8 cellular contexts compared by ENCODE assay signal in genomic region chr1:83999316-83999819, GRCh38. TPM values are rescaled to one million over a fixed set of nuclear protein-coding genes. Genes with fewer than 3 reads are reported as not detected.
DNase-seq lines count a peak whose midpoint lies in the region; ATAC-seq, FAIRE-seq and TF ChIP-seq lines count a peak whose summit lies in the region.

No MANE protein-coding gene starts in this region.

- no peaks in the 10 kb centered on the region for H3K79me1 ChIP-seq in H9 (ENCODE audit: insufficient read depth, low read depth, low read length, poor library complexity, severe bottlenecking)

- no peak overlapping the region for H4K5ac ChIP-seq in H9 (ENCODE audit: insufficient read length, low read depth, low read length)

- no peaks in the 10 kb centered on the region for H3K36me3 ChIP-seq in bronchial epithelial cell (ENCODE audit: control insufficient read depth, insufficient read depth, low read length)

- peaks cover 14% of the 10 kb centered on the region for H3K4me1 Mint-ChIP-seq in activated T-cell treated with anti-CD3 and anti-CD28 coated beads, Interleukin-2, amount 50 U/mL, for 4 hours (ENCODE audit: low read depth)
- peaks cover 10% of the 10 kb centered on the region in 2 experiments for H3K4me1 Mint-ChIP-seq in H9

- no peak overlapping the region for H3K23ac ChIP-seq in H9 (ENCODE audit: insufficient read length, low read depth, low read length)

- peak overlapping the region; percentile 78 for H2AFZ ChIP-seq in H9 (ENCODE audit: low read length)

- H3K9me3 ChIP-seq in H9 (ENCODE audit: control insufficient read depth, low read depth, low read length), result no peaks in the 10 kb centered on the region

- no peaks in the 10 kb centered on the region for H4K20me1 ChIP-seq in H9 (ENCODE audit: control insufficient read depth, insufficient read depth, insufficient read length)

- peaks cover 13% of the 10 kb centered on the region; the same call in 1 of the 2 replicates for H3K27me3 ChIP-seq in H9 (ENCODE audit: insufficient read depth, low read length)
- H3K27me3 ChIP-seq in bronchial epithelial cell (ENCODE audit: control insufficient read depth, insufficient read depth, low read length), result no peaks in the 10 kb centered on the region

- no peak for FAIRE-seq in bronchial epithelial cell (lab: Jason Lieb, UNC)

- H3K56ac ChIP-seq in H9 (ENCODE audit: insufficient read length, low read depth, low read length), result no peak overlapping the region

- H3K27me3 Mint-ChIP-seq in activated T-cell treated with anti-CD3 and anti-CD28 coated beads, Interleukin-2, amount 50 U/mL, for 4 hours (ENCODE audit: low read depth), result peaks cover 66% of the 10 kb centered on the region
- peaks cover 86% of the 10 kb centered on the region for H3K27me3 Mint-ChIP-seq in H9 (ENCODE audit: low read depth)

- H3K4ac ChIP-seq in H9 (ENCODE audit: low read depth, low read length), result no peak overlapping the region

- H3K14ac ChIP-seq in H9 (ENCODE audit: insufficient read depth, low read length), result peak overlapping the region; percentile 96

- H3K4me3 ChIP-seq in bronchial epithelial cell (ENCODE audit: low read depth, low read length), result peak overlapping the region; percentile 80
- peak overlapping the region; percentile 86 for H3K4me3 ChIP-seq in skeletal muscle cell (ENCODE audit: low read depth, low read length)

- H4K91ac ChIP-seq in H9 (ENCODE audit: insufficient read length, low read depth, low read length), result no peak overlapping the region

- no peak overlapping the region for H4K8ac ChIP-seq in H9 (replicated peaks; ENCODE audit: insufficient read length, low read depth, low read length)

- no peaks in the 10 kb centered on the region for H3K23me2 ChIP-seq in H9 (ENCODE audit: insufficient read length, low read depth, low read length, poor library complexity, severe bottlenecking)

- peak overlapping the region; percentile 10 for H2BK120ac ChIP-seq in H9 (ENCODE audit: low read depth, low read length, poor library complexity, severe bottlenecking)

- no peak for DNase-seq in activated T-cell treated with anti-CD3 and anti-CD28 coated beads, Interleukin-2, amount 50 U/mL, for 4 hours
- DNase-seq in activated T-cell treated with anti-CD3 and anti-CD28 coated beads, Interleukin-2, amount 50 U/mL, for 1 hour, result no peak
- DNase-seq in H9 (peak; percentile 88), Kasumi-1 (lab: John Stamatoyannopoulos, UW) (peak; percentile 42 to 48), RPMI8226 (peak; percentile 28), bronchial epithelial cell (ENCODE audit: low read depth) (peak; percentile 44), iPS-NIHi11 (ENCODE audit: low spot score) (peak; percentile 83), skeletal muscle cell (ENCODE audit: low read depth) (peak; percentile 25)

- peak overlapping the region in 2 of 3 experiments; percentile 80 to 96; a peak in 4 of 7 replicates for H3K27ac Mint-ChIP-seq in H9

- TF ChIP-seq CTCF in H9 (conservative IDR thresholded peaks at IDR 0.05) (no peak), bronchial epithelial cell (IDR thresholded peaks at IDR 0.05; ENCODE audit: insufficient read depth, low read length, severe bottlenecking) (no peak)

- H3K4me1 ChIP-seq in H9 (ENCODE audit: insufficient read depth, low read length), result no peaks in the 10 kb centered on the region

- H3K79me2 ChIP-seq in H9 (ENCODE audit: insufficient read depth, low read length), result no peaks in the 10 kb centered on the region

- no peak overlapping the region for H2AK5ac ChIP-seq in H9 (ENCODE audit: insufficient read length, low read length)

- H3K18ac ChIP-seq in H9 (ENCODE audit: insufficient read length, low read depth, low read length), result peak overlapping the region; percentile 89

- no peak overlapping the region for H3K27ac ChIP-seq in H9 (ENCODE audit: insufficient read length, low read depth, low read length)

- H3K4me2 ChIP-seq in H9 (ENCODE audit: insufficient read depth, insufficient read length, low read length), result peak overlapping the region; percentile 44

- no peak overlapping the region for H3T11ph ChIP-seq in H9 (ENCODE audit: low read length)

- H2BK15ac ChIP-seq in H9 (ENCODE audit: low read depth, low read length), result no peak overlapping the region

- peak; percentile 83 to 85 for ATAC-seq in activated T-cell treated with anti-CD3 and anti-CD28 coated beads, Interleukin-2, amount 50 U/mL, for 4 hours

- H3K4me3 Mint-ChIP-seq in activated T-cell treated with anti-CD3 and anti-CD28 coated beads, Interleukin-2, amount 50 U/mL, for 4 hours, result peak overlapping the region; percentile 75
- peak overlapping the region; percentile 81 to 92 for H3K4me3 Mint-ChIP-seq in H9

- no peak overlapping the region for H2BK20ac ChIP-seq in H9 (ENCODE audit: low read depth, low read length, poor library complexity, severe bottlenecking)

- no peaks in the 10 kb centered on the region for H3K9me3 Mint-ChIP-seq in activated T-cell treated with anti-CD3 and anti-CD28 coated beads, Interleukin-2, amount 50 U/mL, for 4 hours
- H3K9me3 Mint-ChIP-seq in H9, result no peaks in the 10 kb centered on the region

- H3K36me3 Mint-ChIP-seq in activated T-cell treated with anti-CD3 and anti-CD28 coated beads, Interleukin-2, amount 50 U/mL, for 4 hours (ENCODE audit: insufficient read depth), result no peaks in the 10 kb centered on the region
- H3K36me3 Mint-ChIP-seq in H9 (ENCODE audit: insufficient read depth in 1 of 3, low read depth in 3 of 3), result no peaks in the 10 kb centered on the region

- H2BK12ac ChIP-seq in H9 (ENCODE audit: insufficient read length, low read depth, low read length), result no peak overlapping the region

- H3K9ac ChIP-seq in H9 (ENCODE audit: extremely low read depth, insufficient read length, low read length), result peak overlapping the region; percentile 71

- no peak overlapping the region for H2BK5ac ChIP-seq in H9 (ENCODE audit: insufficient read length, low read length)

- WGBS in H9 (ENCODE audit: extremely low coverage, insufficient read length, low lambda C conversion rate), result no CpG with 5 or more reads among the region's 26 CpGs

RNA-seq across cellular contexts. Expression of gene TTLL7, which starts 0.4 kb away (rescaled TPM):
- under 1 TPM; 0.05 to 0.57 (median 0.40) TPM for total RNA-seq in activated T-cell treated with anti-CD3 and anti-CD28 coated beads, Interleukin-2, amount 50 U/mL, for 4 hours
- total RNA-seq in H9 (2021) (3.4 and 6.6 TPM in 2 replicates), bronchial epithelial cell (0.79 and 1.2 TPM in 2 replicates)

Comparison
In these comparisons a context has a peak if more than half of its experiments do, and no peak if none do; other contexts are left out.
1. DNase-seq: peak in H9 (single experiment), Kasumi-1 (2 of 2), RPMI8226 (single experiment), bronchial epithelial cell (single experiment), iPS-NIHi11 (single experiment) and skeletal muscle cell (single experiment); none in activated T-cell treated with anti-CD3 and anti-CD28 coated beads, Interleukin-2, amount 50 U/mL, for 4 hours (single experiment) and activated T-cell treated with anti-CD3 and anti-CD28 coated beads, Interleukin-2, amount 50 U/mL, for 1 hour (single experiment).